1 cellular context compared by ENCODE assay signal in the genomic region with DNA sequence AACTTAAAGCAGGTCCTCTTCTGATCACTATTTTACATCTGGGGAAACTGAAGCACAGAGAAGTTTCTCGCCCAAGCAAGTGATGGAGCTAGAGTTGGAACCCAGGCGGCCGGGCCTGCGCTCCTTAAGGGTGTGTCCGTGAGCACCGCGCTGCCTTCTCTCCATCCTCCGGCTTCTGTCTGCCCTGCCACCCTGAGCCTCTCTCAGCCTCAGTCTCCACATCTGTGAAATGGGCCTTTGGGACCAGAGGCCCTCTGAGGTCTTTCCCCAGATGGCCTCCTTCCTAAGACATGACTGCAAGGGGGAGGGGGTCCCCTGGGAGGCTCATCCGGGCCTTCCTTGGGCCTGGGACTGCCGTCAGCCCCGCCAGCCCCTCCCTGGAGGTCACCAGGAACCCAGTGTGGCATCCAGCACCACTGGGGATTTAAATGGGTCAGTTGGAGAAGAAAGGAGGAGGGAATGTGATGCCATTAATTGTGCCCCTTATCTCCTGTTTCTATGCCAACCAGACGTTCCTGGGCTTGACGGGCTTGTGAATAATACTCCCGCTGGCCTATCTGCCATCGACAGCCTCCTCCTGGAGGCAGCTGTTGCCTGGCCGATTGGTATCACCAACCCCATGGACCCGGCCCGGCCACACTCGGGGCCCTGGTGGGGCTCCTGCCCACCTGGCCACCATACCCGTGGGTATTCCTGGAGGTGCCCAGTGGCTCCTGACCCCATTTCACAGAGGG.
TF ChIP-seq lines count a peak whose summit lies in the region.

No MANE protein-coding gene starts in this region.

TF ChIP-seq in SK-N-SH, 30 proteins besides CTCF, POLR2A, EP300 and RAD21 (continued from another document):
- TF ChIP-seq, protein P1, sequence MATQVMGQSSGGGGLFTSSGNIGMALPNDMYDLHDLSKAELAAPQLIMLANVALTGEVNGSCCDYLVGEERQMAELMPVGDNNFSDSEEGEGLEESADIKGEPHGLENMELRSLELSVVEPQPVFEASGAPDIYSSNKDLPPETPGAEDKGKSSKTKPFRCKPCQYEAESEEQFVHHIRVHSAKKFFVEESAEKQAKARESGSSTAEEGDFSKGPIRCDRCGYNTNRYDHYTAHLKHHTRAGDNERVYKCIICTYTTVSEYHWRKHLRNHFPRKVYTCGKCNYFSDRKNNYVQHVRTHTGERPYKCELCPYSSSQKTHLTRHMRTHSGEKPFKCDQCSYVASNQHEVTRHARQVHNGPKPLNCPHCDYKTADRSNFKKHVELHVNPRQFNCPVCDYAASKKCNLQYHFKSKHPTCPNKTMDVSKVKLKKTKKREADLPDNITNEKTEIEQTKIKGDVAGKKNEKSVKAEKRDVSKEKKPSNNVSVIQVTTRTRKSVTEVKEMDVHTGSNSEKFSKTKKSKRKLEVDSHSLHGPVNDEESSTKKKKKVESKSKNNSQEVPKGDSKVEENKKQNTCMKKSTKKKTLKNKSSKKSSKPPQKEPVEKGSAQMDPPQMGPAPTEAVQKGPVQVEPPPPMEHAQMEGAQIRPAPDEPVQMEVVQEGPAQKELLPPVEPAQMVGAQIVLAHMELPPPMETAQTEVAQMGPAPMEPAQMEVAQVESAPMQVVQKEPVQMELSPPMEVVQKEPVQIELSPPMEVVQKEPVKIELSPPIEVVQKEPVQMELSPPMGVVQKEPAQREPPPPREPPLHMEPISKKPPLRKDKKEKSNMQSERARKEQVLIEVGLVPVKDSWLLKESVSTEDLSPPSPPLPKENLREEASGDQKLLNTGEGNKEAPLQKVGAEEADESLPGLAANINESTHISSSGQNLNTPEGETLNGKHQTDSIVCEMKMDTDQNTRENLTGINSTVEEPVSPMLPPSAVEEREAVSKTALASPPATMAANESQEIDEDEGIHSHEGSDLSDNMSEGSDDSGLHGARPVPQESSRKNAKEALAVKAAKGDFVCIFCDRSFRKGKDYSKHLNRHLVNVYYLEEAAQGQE (IDR thresholded peaks at IDR 0.05; ENCODE audit: low read depth, low read length) = no peak
- TF ChIP-seq SIN3A (IDR thresholded peaks at IDR 0.05; ENCODE audit: borderline replicate concordance, low read depth, low read length) (no peak), CHD2 (IDR thresholded peaks at IDR 0.05; ENCODE audit: low read length, partially characterized antibody) (peak; percentile 55), RCOR1 (IDR thresholded peaks at IDR 0.05; ENCODE audit: low read length) (peak; percentile 87), FOSL2 (IDR thresholded peaks at IDR 0.05; ENCODE audit: borderline replicate concordance, low read depth) (no peak), MXI1 (IDR thresholded peaks at IDR 0.05; ENCODE audit: low read depth, low read length) (peak; percentile 57; the same call in 1 of the 2 replicates), TCF12 (IDR thresholded peaks at IDR 0.05) (peak; percentile 23; the same call in 1 of the 2 replicates), FOXJ3 (CRISPR knock-in tag; IDR thresholded peaks at IDR 0.05) (no peak; the same call in 1 of the 2 replicates), NRF1 (IDR thresholded peaks at IDR 0.05; ENCODE audit: low read depth, low read length) (no peak), JUND (IDR thresholded peaks at IDR 0.05) (no peak), EZH2phosphoT487 (IDR thresholded peaks at IDR 0.05; ENCODE audit: borderline replicate concordance, low read depth) (no peak), RFX5 (IDR thresholded peaks at IDR 0.05; ENCODE audit: low read length) (0 out of 2 replicates have a peak, but pooled peaks have one; percentile 47)
